8 cellular contexts compared by ENCODE assay signal in the genomic region with DNA sequence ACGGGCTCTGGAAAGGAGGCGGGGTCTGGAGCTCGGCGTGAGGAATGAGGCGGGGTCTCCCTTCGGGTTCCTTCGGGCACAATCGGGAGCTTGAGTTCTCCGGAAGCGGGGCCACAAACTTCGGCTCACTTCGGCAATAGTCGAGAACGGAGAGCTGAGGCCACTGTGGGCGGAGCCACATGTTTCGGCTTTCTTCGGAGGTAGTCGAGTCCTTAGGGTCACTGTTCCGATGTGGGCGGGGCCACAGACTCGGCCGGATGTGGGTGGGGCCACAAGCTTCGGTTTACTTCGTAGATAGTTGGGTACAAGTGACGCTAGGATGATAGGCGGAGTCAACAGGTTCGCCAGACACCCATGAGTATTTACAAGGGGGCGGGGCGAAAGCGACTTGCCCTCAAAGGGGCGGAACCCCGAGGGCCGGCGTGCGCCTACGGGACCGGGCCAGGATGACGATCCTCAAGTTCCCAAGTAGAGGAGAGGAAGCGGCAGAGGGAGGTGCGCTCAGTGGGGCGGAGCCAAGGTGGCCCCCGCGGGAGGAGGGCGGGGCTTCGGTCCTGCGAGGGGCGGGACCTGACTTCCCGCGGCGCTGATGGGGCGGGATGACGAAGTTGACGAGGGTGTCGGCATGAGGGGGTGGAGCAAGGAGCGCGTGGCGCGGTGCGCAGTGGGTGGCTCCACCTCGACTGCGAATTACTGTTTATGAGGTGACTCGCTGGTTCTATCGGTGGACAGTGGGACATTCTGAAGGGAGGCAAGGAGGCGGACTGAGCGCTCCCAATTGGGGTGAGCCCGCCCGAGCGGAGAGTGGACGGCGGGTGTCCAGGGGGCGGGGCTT. TPM values are rescaled to one million over a fixed set of nuclear protein-coding genes. Genes with fewer than 3 reads are reported as not detected.
DNase-seq lines count a peak whose midpoint lies in the region; ATAC-seq and TF ChIP-seq lines count a peak whose summit lies in the region.

No MANE protein-coding gene starts in this region.

- H3K9me3 Mint-ChIP-seq in immature natural killer cell, result no peaks in the 10 kb centered on the region

- peaks cover 0 to 7% (median 2%) of the 10 kb centered on the region in 3 donors for H3K36me3 Mint-ChIP-seq in immature natural killer cell

- ATAC-seq in GM19025 (IDR thresholded peaks at IDR 0.05; ENCODE audit: low read depth, unreplicated experiment) (peak; percentile 39), HG03280 (IDR thresholded peaks at IDR 0.05; ENCODE audit: unreplicated experiment) (peak; percentile 44)

- peak overlapping the region; percentile 96 for H3K9ac ChIP-seq in smooth muscle cell (ENCODE audit: low read depth)

- peak overlapping the region; percentile 98 for H3K27ac ChIP-seq in smooth muscle cell (ENCODE audit: low read depth)

- no peak for TF ChIP-seq CTCF in AG09309 (IDR thresholded peaks at IDR 0.05; ENCODE audit: control insufficient read depth, insufficient read depth, low read depth, low read length, missing control alignments)
- no peak for TF ChIP-seq CTCF in smooth muscle cell (IDR thresholded peaks at IDR 0.05; ENCODE audit: borderline replicate concordance, insufficient read depth, poor library complexity, severe bottlenecking)

- peaks cover 39 to 43% of the 10 kb centered on the region in 2 donors for H3K4me1 Mint-ChIP-seq in immature natural killer cell

- H3K4me1 ChIP-seq in smooth muscle cell (ENCODE audit: low read depth), result peaks cover 6% of the 10 kb centered on the region

- peak overlapping the region; percentile 98 to 100 (median 99) for H3K27ac Mint-ChIP-seq in immature natural killer cell

- peaks cover 15 to 18% (median 15%) of the 10 kb centered on the region in 3 donors for H3K27me3 Mint-ChIP-seq in immature natural killer cell (ENCODE audit: low read depth in 3 of 3)

- peak overlapping the region; percentile 93 to 100 (median 94) for H3K4me3 Mint-ChIP-seq in immature natural killer cell

- 1% methylated on average over 52 of the region's 71 CpGs for WGBS in smooth muscle cell (ENCODE audit: low lambda C conversion rate)

- peaks cover 16% of the 10 kb centered on the region for H4K20me1 ChIP-seq in smooth muscle cell (ENCODE audit: low read depth)

- no peaks in the 10 kb centered on the region for H3K27me3 ChIP-seq in smooth muscle cell (ENCODE audit: low read depth)

- H3K4me3 ChIP-seq in AG09309 (ENCODE audit: control insufficient read depth, low read depth, low read length), result peak overlapping the region; percentile 85
- peak overlapping the region; percentile 90 for H3K4me3 ChIP-seq in smooth muscle cell

- H3F3A ChIP-seq in smooth muscle cell (ENCODE audit: low read depth), result peaks cover 11% of the 10 kb centered on the region

- no peaks in the 10 kb centered on the region for H3K36me3 ChIP-seq in smooth muscle cell (ENCODE audit: low read depth)

- H3K4me2 ChIP-seq in smooth muscle cell, result peak overlapping the region; percentile 85

- peaks cover 37% of the 10 kb centered on the region for H3K79me2 ChIP-seq in smooth muscle cell (ENCODE audit: low read depth)

- no peaks in the 10 kb centered on the region for H3K9me3 ChIP-seq in smooth muscle cell (replicated peaks; ENCODE audit: low read depth)

- DNase-seq in AG09309 (ENCODE audit: low read depth), result peak; percentile 100
- peak; percentile 99 for DNase-seq in NCI-H345 (lab: John Stamatoyannopoulos, UW)
- peak; percentile 99 to 100 (median 100) for DNase-seq in activated CD4-positive, CD25-positive, alpha-beta regulatory T cell (lab: John Stamatoyannopoulos, UW)
- peak; percentile 100 for DNase-seq in central memory CD4-positive, alpha-beta T cell
- DNase-seq in immature natural killer cell, result peak; percentile 100
- DNase-seq in smooth muscle cell (lab: John Stamatoyannopoulos, UW; ENCODE audit: unreplicated experiment), result peak; percentile 100

- peak overlapping the region; percentile 90 for H2AFZ ChIP-seq in smooth muscle cell (ENCODE audit: low read depth)

RNA-seq across cellular contexts. Expression of a gene that starts 0.5 kb away (rescaled TPM):
- 10 to 100 TPM in 2 of 3 donors, 1 to 10 TPM in 1; 8.8 to 17.8 (median 15.7) TPM for polyA plus RNA-seq in immature natural killer cell
- 76.8 and 110 TPM in 2 replicates for total RNA-seq in smooth muscle cell
- 106 and 195 TPM in 2 replicates for polyA plus RNA-seq in smooth muscle cell

RNA-seq across cellular contexts. Expression of a gene that starts 1.2 kb away (rescaled TPM):
- polyA plus RNA-seq in immature natural killer cell (10 to 100 TPM; 26.6 to 36.4 (median 34.0) TPM), smooth muscle cell (79.5 and 91.7 TPM in 2 replicates)
- total RNA-seq in smooth muscle cell, result 45.8 and 53.7 TPM in 2 replicates

RNA-seq across cellular contexts. Expression of a gene that starts 10.8 kb away (rescaled TPM):
- polyA plus RNA-seq in immature natural killer cell, result 1,000 to 10,000 TPM in 1 of 3 donors, 100 to 1,000 TPM in 2; 436 to 1,067 (median 492) TPM
- 1,047 and 1,149 TPM in 2 replicates for total RNA-seq in smooth muscle cell
- 347 and 352 TPM in 2 replicates for polyA plus RNA-seq in smooth muscle cell

RNA-seq across cellular contexts. Expression of a gene that starts 16.9 kb away (rescaled TPM):
- polyA plus RNA-seq in immature natural killer cell, result 1 to 10 TPM in 2 of 3 donors, under 1 TPM in 1; 0.93 to 3.3 (median 1.5) TPM
- total RNA-seq in smooth muscle cell, result 5.9 and 7.3 TPM in 2 replicates
- 6.7 and 28.0 TPM in 2 replicates for polyA plus RNA-seq in smooth muscle cell

RNA-seq across cellular contexts. Expression of a gene that starts 30.4 kb away (rescaled TPM):
- 10 to 100 TPM in 2 of 3 donors, 1 to 10 TPM in 1; 2.6 to 14.0 (median 13.5) TPM for polyA plus RNA-seq in immature natural killer cell
- total RNA-seq in smooth muscle cell, result 3.2 and 10.9 TPM in 2 replicates
- 14.1 and 17.6 TPM in 2 replicates for polyA plus RNA-seq in smooth muscle cell

Comparison
In these comparisons a context has a peak if more than half of its experiments do, and no peak if none do; other contexts are left out.
1. Peak in every context shown above with its lines: DNase-seq, ATAC-seq, H3K4me3 ChIP-seq and H3K27ac ChIP-seq.